ENCODE assay signal across 7 cellular contexts in the genomic region with DNA sequence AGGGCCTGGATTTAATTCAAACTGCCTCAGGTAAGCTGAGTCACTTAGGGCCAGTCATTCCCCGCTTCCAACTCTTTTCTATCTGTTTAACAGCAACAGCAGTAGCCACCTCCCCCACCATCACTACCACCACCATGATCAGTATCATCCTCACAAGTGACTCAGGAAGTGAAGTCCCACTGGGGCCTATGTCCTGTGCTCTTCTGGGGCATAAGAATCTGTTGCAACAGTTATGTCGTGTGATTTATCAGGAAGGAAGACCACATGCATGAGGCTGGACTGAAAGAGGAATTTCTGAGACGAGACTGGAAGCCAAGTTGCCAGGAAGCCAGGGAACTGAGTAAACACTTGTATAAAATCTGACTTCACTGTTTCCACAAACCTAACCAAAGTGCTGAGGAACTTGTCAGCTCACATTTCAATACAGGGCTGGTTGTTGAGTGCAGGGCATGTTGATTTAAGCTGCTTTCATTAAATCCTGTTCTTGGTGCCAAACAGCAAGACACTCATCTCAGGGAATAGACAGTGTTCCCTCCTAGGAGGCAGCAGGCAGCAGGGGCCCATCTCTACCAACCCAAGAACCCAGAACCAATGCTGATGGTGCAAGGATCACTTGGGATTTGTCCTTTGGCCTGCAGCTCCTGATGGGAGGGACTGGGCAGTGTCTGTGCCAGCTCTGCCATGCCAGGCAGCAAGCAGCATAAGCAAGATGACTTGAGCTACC.
DNase-seq lines count a peak whose midpoint lies in the region; ATAC-seq and TF ChIP-seq lines count a peak whose summit lies in the region.

No MANE protein-coding gene starts in this region.

- DNase-seq in NCI-H1092 (lab: John Stamatoyannopoulos, UW) (peak; percentile 40), T47D (ENCODE audit: low read depth in 1 of 2, low spot score in 1 of 2) (peak; percentile 60 to 94), right lobe of liver (no peak), ureter (ENCODE audit: low spot score) (peak; percentile 74)
- no peak for DNase-seq in activated T-cell treated with anti-CD3 and anti-CD28 coated beads, Interleukin-2, amount 50 U/mL, for 1 hour
- no peak for DNase-seq in effector CD4-positive, alpha-beta T cell

- no peak for TF ChIP-seq CTCF in right lobe of liver (IDR thresholded peaks at IDR 0.05)

- H3K36me3 ChIP-seq in right lobe of liver: no peaks in the 10 kb centered on the region

- H3K4me3 ChIP-seq in right lobe of liver: no peak overlapping the region

- in situ Hi-C loops in T47D (cut with HindIII; ENCODE audit: low pct_unique_long_range_greater_than_20kb, low sequenced_read_pairs): no loop called here

- WGBS in right lobe of liver (ENCODE audit: insufficient coverage, low coverage, low lambda C conversion rate, missing lambda C conversion rate): 46% methylated on average over 3 of the region's 3 CpGs

- no peaks in the 10 kb centered on the region for H3K9me3 ChIP-seq in right lobe of liver

- no peak for TF ChIP-seq POLR2A in right lobe of liver (IDR thresholded peaks at IDR 0.05)

- H3K27ac ChIP-seq in right lobe of liver: peak overlapping the region; percentile 25 to 61 (median 27)

- H3K27me3 ChIP-seq in right lobe of liver: no peaks in the 10 kb centered on the region

- ATAC-seq in right lobe of liver (peak; percentile 34 to 61 (median 54)), GM18517 (IDR thresholded peaks at IDR 0.05; ENCODE audit: unreplicated experiment) (no peak)

- intact Hi-C loops in right lobe of liver (cut with DNase I): no loop called here

- no peaks in the 10 kb centered on the region for H3K4me1 ChIP-seq in right lobe of liver

Comparison
In these comparisons a context has a peak if more than half of its experiments do, and no peak if none do; other contexts are left out.
1. DNase-seq: peak in NCI-H1092 (single experiment), T47D (2 of 2) and ureter (single experiment); none in right lobe of liver (0 of 3), activated T-cell treated with anti-CD3 and anti-CD28 coated beads, Interleukin-2, amount 50 U/mL, for 1 hour (single experiment) and effector CD4-positive, alpha-beta T cell (single experiment).